In genomic region chr6:118501099-118501498, GRCh38 we compare ENCODE assay signal across 25 cellular contexts. TPM values are rescaled to one million over a fixed set of nuclear protein-coding genes. Genes with fewer than 3 reads are reported as not detected.
"Had no signal": no experiment of that assay in that cellular context is flagged by ENCODE, and none has a peak within 500 bp of the region (broad histone marks: within the 10 kb centered on the region; RNA-seq: fewer than 3 reads in every experiment).

No MANE protein-coding gene starts in this region.

- H3K27ac Mint-ChIP-seq: activated CD4-positive, alpha-beta T cell treated with anti-CD3 and anti-CD28 coated beads for 36 hours; activated CD8-positive, alpha-beta memory T cell treated with anti-CD3 and anti-CD28 coated beads, Interleukin-2, amount 10 ng/mL, durations not matched to agents 7 days and 5 days; activated CD8-positive, alpha-beta T cell treated with anti-CD3 and anti-CD28 coated beads, Interleukin-2, amount 10 ng/mL, durations not matched to agents 7 days and 5 days; activated naive CD8-positive, alpha-beta T cell; activated T-helper 2 cell treated with anti-CD3 and anti-CD28 coated beads, Interferon-gamma antibody, Interleukin-2, Interleukin-4, amounts not matched to agents 10 μg/mL and 5 μg/mL and 100 μg/mL, durations not matched to agents 14 hours and 24 hours and 36 hours; T-cell had no signal

- H3K9me3 ChIP-seq: esophagus muscularis mucosa, right lobe of liver, testis had no signal

- H3K4me1 ChIP-seq: esophagus muscularis mucosa, right lobe of liver, testis had no signal

- DNase-seq: activated CD4-positive, alpha-beta T cell treated with anti-CD3 and anti-CD28 coated beads for 36 hours; activated CD4-positive, CD25-positive, alpha-beta regulatory T cell; activated CD8-positive, alpha-beta memory T cell treated with anti-CD3 and anti-CD28 coated beads, Interleukin-2, amount 10 ng/mL, durations not matched to agents 7 days and 5 days; activated CD8-positive, alpha-beta T cell treated with anti-CD3 and anti-CD28 coated beads, Interleukin-2, amount 10 ng/mL, durations not matched to agents 7 days and 5 days; activated T-cell treated with anti-CD3 and anti-CD28 coated beads, Interleukin-2, amount 50 U/mL, for 48 hours; aorta; foreskin melanocyte; heart right ventricle; naive thymus-derived CD8-positive, alpha-beta T cell; right lobe of liver; stimulated activated CD4-positive, alpha-beta T cell treated with anti-CD3 and anti-CD28 coated beads, Interleukin-12 subunit alpha, Interleukin-12 subunit beta, amount 100 ng/mL, for 4 hours; stimulated activated CD4-positive, alpha-beta T cell treated with anti-CD3 and anti-CD28 coated beads, Interleukin-4, amount 100 ng/mL, for 1 hour; stimulated activated naive CD8-positive, alpha-beta T cell treated with anti-CD3 and anti-CD28 coated beads, Interleukin-15, Interleukin-2, amounts not matched to agents 100 U/mL and 50 U/mL, for 24 hours; T-cell; testis; trophoblast cell had no signal

- H3K4me3 Mint-ChIP-seq: activated CD4-positive, alpha-beta T cell treated with anti-CD3 and anti-CD28 coated beads for 36 hours; activated CD8-positive, alpha-beta memory T cell treated with anti-CD3 and anti-CD28 coated beads, Interleukin-2, amount 10 ng/mL, durations not matched to agents 7 days and 5 days; activated CD8-positive, alpha-beta T cell treated with anti-CD3 and anti-CD28 coated beads, Interleukin-2, amount 10 ng/mL, durations not matched to agents 7 days and 5 days; activated naive CD8-positive, alpha-beta T cell; brain; naive thymus-derived CD8-positive, alpha-beta T cell; T-cell had no signal

- H3K27ac ChIP-seq: cardiac muscle cell, coronary artery, esophagus muscularis mucosa, right lobe of liver, skin epidermis, testis had no signal

- ATAC-seq: activated CD4-positive, alpha-beta T cell treated with anti-CD3 and anti-CD28 coated beads for 36 hours; activated CD8-positive, alpha-beta memory T cell treated with anti-CD3 and anti-CD28 coated beads, Interleukin-2, amount 10 ng/mL, durations not matched to agents 7 days and 5 days; activated CD8-positive, alpha-beta T cell treated with anti-CD3 and anti-CD28 coated beads, Interleukin-2, amount 10 ng/mL, durations not matched to agents 7 days and 5 days; naive thymus-derived CD8-positive, alpha-beta T cell; right lobe of liver; stimulated activated naive CD8-positive, alpha-beta T cell treated with anti-CD3 and anti-CD28 coated beads, Interleukin-15, Interleukin-2, amounts not matched to agents 100 U/mL and 50 U/mL, for 24 hours; T-cell had no signal

- H3K27me3 Mint-ChIP-seq: activated CD4-positive, alpha-beta T cell treated with anti-CD3 and anti-CD28 coated beads for 36 hours; activated CD8-positive, alpha-beta memory T cell treated with anti-CD3 and anti-CD28 coated beads, Interleukin-2, amount 10 ng/mL, durations not matched to agents 7 days and 5 days; activated naive CD8-positive, alpha-beta T cell; naive thymus-derived CD8-positive, alpha-beta T cell; T-cell had no signal

- H3K4me1 Mint-ChIP-seq: activated CD8-positive, alpha-beta memory T cell treated with anti-CD3 and anti-CD28 coated beads, Interleukin-2, amount 10 ng/mL, durations not matched to agents 7 days and 5 days; brain had no signal

- H3K4me3 ChIP-seq: cardiac muscle cell, coronary artery, esophagus muscularis mucosa, heart right ventricle, right lobe of liver, skin epidermis, testis had no signal

- FAIRE-seq: urothelium cell line had no signal

- H3K27me3 ChIP-seq: cardiac muscle cell, esophagus muscularis mucosa, heart right ventricle, right lobe of liver, testis had no signal

- H3K36me3 ChIP-seq: cardiac muscle cell, right lobe of liver had no signal

RNA-seq across cellular contexts. Expression of gene PLN, which starts 47.0 kb away (rescaled TPM):
- total RNA-seq: activated CD4-positive, alpha-beta T cell treated with anti-CD3 and anti-CD28 coated beads for 36 hours; activated CD8-positive, alpha-beta memory T cell treated with anti-CD3 and anti-CD28 coated beads, Interleukin-2, amount 10 ng/mL, durations not matched to agents 7 days and 5 days; activated CD8-positive, alpha-beta T cell treated with anti-CD3 and anti-CD28 coated beads, Interleukin-2, amount 10 ng/mL, durations not matched to agents 7 days and 5 days; activated T-helper 2 cell treated with anti-CD3 and anti-CD28 coated beads, Interferon-gamma antibody, Interleukin-2, Interleukin-4, amounts not matched to agents 10 μg/mL and 5 μg/mL and 100 μg/mL, durations not matched to agents 14 hours and 24 hours and 36 hours; naive thymus-derived CD8-positive, alpha-beta T cell; T-helper 2 cell treated with Interferon-gamma antibody and Interleukin-4, amounts not matched to agents 100 ng/mL and 5 ng/mL, for 36 hours had no signal
